Comparison of ENCODE assay signal across 13 cellular contexts in genomic region chr3:142896201-142896755, GRCh38. TPM values are rescaled to one million over a fixed set of nuclear protein-coding genes. Genes with fewer than 3 reads are reported as not detected.
DNase-seq lines count a peak whose midpoint lies in the region; ATAC-seq, FAIRE-seq and TF ChIP-seq lines count a peak whose summit lies in the region.
"Had no signal": no experiment of that assay in that cellular context is flagged by ENCODE, and none has a peak within 500 bp of the region (broad histone marks: within the 10 kb centered on the region; RNA-seq: fewer than 3 reads in every experiment).

No MANE protein-coding gene starts in this region.

- CTCF ChIA-PET in MCF 10A (lab: Yijun Ruan, JAX), result interaction anchor here (0.8 kb wide), 1 partner anchor 77 kb away, joined by 3 read pairs; no protein-coding TSS in a partner anchor

- TF ChIP-seq CTCF in MCF 10A (IDR thresholded peaks at IDR 0.05; ENCODE audit: unreplicated experiment), result no peak
- TF ChIP-seq CTCF in breast epithelium (IDR thresholded peaks at IDR 0.05), result no peak
- no peak for TF ChIP-seq CTCF in pancreas (IDR thresholded peaks at IDR 0.05)
- TF ChIP-seq CTCF in tibial nerve (IDR thresholded peaks at IDR 0.05), result no peak

- FAIRE-seq in pancreas (lab: Jason Lieb, UNC), result no peak
- FAIRE-seq: A204.1 had no signal

- H3K27me3 Mint-ChIP-seq in MCF 10A (ENCODE audit: insufficient read depth, unreplicated experiment), result no peaks in the 10 kb centered on the region

- no peak for TF ChIP-seq POLR2A in breast epithelium (IDR thresholded peaks at IDR 0.05)
- TF ChIP-seq POLR2A in tibial nerve (IDR thresholded peaks at IDR 0.05), result no peak

- no TSS peak for BruUV-seq in MCF 10A (replicated peaks; lab: Mats Ljungman, UMichigan)

- H3K9me3 Mint-ChIP-seq in MCF 10A (ENCODE audit: unreplicated experiment), result peaks cover 8% of the 10 kb centered on the region

- no peak overlapping the region for H3K4me3 Mint-ChIP-seq in MCF 10A (ENCODE audit: unreplicated experiment)

- H3K27ac Mint-ChIP-seq in MCF 10A (ENCODE audit: low read depth, unreplicated experiment), result no peak overlapping the region

- H3K36me3 Mint-ChIP-seq in MCF 10A (ENCODE audit: insufficient read depth, unreplicated experiment), result no peaks in the 10 kb centered on the region

- POLR2A ChIA-PET in MCF 10A (lab: Yijun Ruan, JAX), result interaction anchor here (0.6 to 1.8 kb wide), 4 partner anchors 29 to 1148 kb away, joined by 3 to 5 read pairs (median 4); no protein-coding TSS in a partner anchor

- no peaks in the 10 kb centered on the region for H3K27me3 ChIP-seq in breast epithelium
- no peaks in the 10 kb centered on the region for H3K27me3 ChIP-seq in pancreas
- no peaks in the 10 kb centered on the region for H3K27me3 ChIP-seq in tibial nerve

- no peak for TF ChIP-seq EP300 in tibial nerve (IDR thresholded peaks at IDR 0.05)

- DNase-seq in MCF 10A (ENCODE audit: unreplicated experiment) (peak; percentile 63), breast epithelium (ENCODE audit: low spot score in 2 of 2) (no peak), fibroblast of the conjunctiva (ENCODE audit: low read depth) (peak; percentile 32), T1000 (lab: John Stamatoyannopoulos, UW) (no peak), pancreas (no peak), tibial nerve (ENCODE audit: low spot score in 2 of 2) (no peak)
- DNase-seq: activated CD8-positive, alpha-beta memory T cell treated with anti-CD3 and anti-CD28 coated beads, Interleukin-2, amount 50 U/mL, for 48 hours; NCI-H510A treated with DMSO at 0.1 percent for 48 hours had no signal

- H3K9me3 ChIP-seq in breast epithelium (no peaks in the 10 kb centered on the region), pancreas (no peaks in the 10 kb centered on the region), tibial nerve (no peaks in the 10 kb centered on the region)

- H3K4me3 ChIP-seq in breast epithelium, result no peak overlapping the region
- H3K4me3 ChIP-seq in pancreas, result no peak overlapping the region
- H3K4me3 ChIP-seq in tibial nerve, result no peak overlapping the region

- H3K36me3 ChIP-seq in breast epithelium (no peaks in the 10 kb centered on the region), pancreas (no peaks in the 10 kb centered on the region), tibial nerve (no peaks in the 10 kb centered on the region)

- WGBS in pancreas, 2 donors, result 85 to 90% methylated on average over 9 of the region's 9 CpGs
- 90% methylated on average over 9 of the region's 9 CpGs for WGBS in tibial nerve, 2 donors

- intact Hi-C loops in MCF 10A (cut with micrococcal nuclease), result no loop called here
- intact Hi-C loops in breast epithelium (cut with DNase I; ENCODE audit: low total_unique reads), result no loop called here
- intact Hi-C loops in pancreas (cut with DNase I), result no loop called here

- no peaks in the 10 kb centered on the region for H3K4me1 ChIP-seq in breast epithelium
- no peaks in the 10 kb centered on the region for H3K4me1 ChIP-seq in pancreas
- no peaks in the 10 kb centered on the region for H3K4me1 ChIP-seq in tibial nerve

- ATAC-seq in SK-N-SH treated with all-trans-retinoic acid at 6 μM for 48 hours, result peak; percentile 69
- no peak for ATAC-seq in pancreas
- no peak for ATAC-seq in GM21381 (IDR thresholded peaks at IDR 0.05; ENCODE audit: unreplicated experiment)
- ATAC-seq: Right ventricle myocardium inferior had no signal

- peaks cover 6% of the 10 kb centered on the region for H3K4me1 Mint-ChIP-seq in MCF 10A (ENCODE audit: insufficient read depth, unreplicated experiment)

- H3K27ac ChIP-seq in breast epithelium (no peak overlapping the region), pancreas (no peak overlapping the region), tibial nerve (no peak overlapping the region)

TF ChIP-seq in SK-N-SH treated with all-trans-retinoic acid at 6 μM for 48 hours, 23 proteins besides CTCF, POLR2A, EP300 and RAD21:
- TF ChIP-seq CSDC2 (CRISPR knock-in tag; IDR thresholded peaks at IDR 0.05) (no peak), RARB (CRISPR knock-in tag; IDR thresholded peaks at IDR 0.05) (no peak), PATZ1 (CRISPR knock-in tag; IDR thresholded peaks at IDR 0.05; ENCODE audit: borderline replicate concordance) (no peak), BACH2 (CRISPR knock-in tag; IDR thresholded peaks at IDR 0.05; ENCODE audit: borderline replicate concordance) (no peak), OSR1 (CRISPR knock-in tag; IDR thresholded peaks at IDR 0.05) (no peak), TOX (CRISPR knock-in tag; IDR thresholded peaks at IDR 0.05; ENCODE audit: borderline replicate concordance) (no peak)

RNA-seq across cellular contexts. Expression of gene PCOLCE2, which starts 7.4 kb away (rescaled TPM):
- total RNA-seq in MCF 10A (2022) (3.2 and 3.4 TPM in 2 replicates), breast epithelium (100 to 1,000 TPM in 1 of 3 donors, 10 to 100 TPM in 2; 30.2 to 178 (median 36.0) TPM), pancreas (1 to 10 TPM in 2 of 6 donors, under 1 TPM in 4; 0.23 to 2.3 (median 0.61) TPM), tibial nerve (100 to 1,000 TPM in 1 of 4 donors, 10 to 100 TPM in 3; 38.5 to 105 (median 59.1) TPM)
- 1 to 10 TPM in 1 of 2 donors, under 1 TPM in 1; 0.68 to 2.5 TPM for polyA plus RNA-seq in pancreas
- total RNA-seq: mononuclear cell had no signal

Comparison
In these comparisons a context has a peak if more than half of its experiments do, and no peak if none do; other contexts are left out.
1. DNase-seq: peak in MCF 10A (single experiment) and fibroblast of the conjunctiva (single experiment); none in breast epithelium (0 of 2), T1000 (single experiment), pancreas (0 of 6) and tibial nerve (0 of 2).